1 cellular context compared by ENCODE assay signal in the genomic region with DNA sequence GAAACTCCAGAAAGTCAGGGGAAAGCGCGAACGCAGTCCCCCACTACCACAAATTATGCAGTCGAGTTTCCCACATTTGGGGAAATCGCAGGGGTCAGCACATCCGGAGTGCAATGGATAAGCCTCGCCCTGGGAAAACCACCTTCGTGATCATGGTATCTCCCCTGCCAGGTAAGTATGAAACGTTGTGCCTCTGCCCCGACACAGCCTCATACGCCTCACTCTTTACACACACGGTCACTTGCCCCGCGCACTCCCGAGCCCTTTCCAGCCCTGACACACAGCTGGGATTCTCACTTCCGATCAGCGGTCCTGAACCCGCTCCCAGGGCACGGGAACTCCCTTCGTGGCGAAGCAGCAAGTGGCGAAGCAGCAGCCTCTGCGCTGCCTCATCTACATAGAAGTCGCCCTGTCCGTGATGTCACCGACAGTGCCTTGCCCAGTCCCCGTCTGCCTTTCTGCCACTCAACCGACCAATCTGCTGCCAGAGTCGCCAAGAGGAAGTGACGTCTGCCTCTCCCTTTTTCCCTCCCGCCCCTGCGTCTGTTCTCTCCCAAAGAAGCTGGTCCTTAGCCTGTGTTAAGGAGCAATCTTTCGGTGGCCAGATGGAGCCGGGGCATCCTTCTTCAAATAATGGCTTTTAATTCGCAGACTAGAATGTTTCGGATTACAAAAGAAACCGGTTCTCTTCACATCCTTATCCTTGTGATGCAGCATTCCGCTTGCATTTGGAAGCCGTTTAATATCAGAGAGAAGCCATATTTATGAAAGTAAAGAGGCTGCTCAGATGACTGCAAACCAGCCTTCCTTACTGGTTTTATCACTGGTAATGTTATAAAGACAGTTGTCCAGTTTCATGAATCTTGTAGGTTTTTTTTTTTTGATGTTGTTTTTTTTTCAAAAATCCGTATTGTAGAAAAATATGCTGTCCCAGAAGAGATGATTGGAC.
TF ChIP-seq lines count a peak whose summit lies in the region.

A gene (minus strand): TSS at position 179 of the 949 bp plus-strand sequence.

TF ChIP-seq in GM12878, 131 proteins besides CTCF, POLR2A, EP300 and RAD21:
- TF ChIP-seq, protein P1, sequence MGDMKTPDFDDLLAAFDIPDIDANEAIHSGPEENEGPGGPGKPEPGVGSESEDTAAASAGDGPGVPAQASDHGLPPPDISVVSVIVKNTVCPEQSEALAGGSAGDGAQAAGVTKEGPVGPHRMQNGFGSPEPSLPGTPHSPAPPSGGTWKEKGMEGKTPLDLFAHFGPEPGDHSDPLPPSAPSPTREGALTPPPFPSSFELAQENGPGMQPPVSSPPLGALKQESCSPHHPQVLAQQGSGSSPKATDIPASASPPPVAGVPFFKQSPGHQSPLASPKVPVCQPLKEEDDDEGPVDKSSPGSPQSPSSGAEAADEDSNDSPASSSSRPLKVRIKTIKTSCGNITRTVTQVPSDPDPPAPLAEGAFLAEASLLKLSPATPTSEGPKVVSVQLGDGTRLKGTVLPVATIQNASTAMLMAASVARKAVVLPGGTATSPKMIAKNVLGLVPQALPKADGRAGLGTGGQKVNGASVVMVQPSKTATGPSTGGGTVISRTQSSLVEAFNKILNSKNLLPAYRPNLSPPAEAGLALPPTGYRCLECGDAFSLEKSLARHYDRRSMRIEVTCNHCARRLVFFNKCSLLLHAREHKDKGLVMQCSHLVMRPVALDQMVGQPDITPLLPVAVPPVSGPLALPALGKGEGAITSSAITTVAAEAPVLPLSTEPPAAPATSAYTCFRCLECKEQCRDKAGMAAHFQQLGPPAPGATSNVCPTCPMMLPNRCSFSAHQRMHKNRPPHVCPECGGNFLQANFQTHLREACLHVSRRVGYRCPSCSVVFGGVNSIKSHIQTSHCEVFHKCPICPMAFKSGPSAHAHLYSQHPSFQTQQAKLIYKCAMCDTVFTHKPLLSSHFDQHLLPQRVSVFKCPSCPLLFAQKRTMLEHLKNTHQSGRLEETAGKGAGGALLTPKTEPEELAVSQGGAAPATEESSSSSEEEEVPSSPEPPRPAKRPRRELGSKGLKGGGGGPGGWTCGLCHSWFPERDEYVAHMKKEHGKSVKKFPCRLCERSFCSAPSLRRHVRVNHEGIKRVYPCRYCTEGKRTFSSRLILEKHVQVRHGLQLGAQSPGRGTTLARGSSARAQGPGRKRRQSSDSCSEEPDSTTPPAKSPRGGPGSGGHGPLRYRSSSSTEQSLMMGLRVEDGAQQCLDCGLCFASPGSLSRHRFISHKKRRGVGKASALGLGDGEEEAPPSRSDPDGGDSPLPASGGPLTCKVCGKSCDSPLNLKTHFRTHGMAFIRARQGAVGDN (IDR thresholded peaks at IDR 0.05): peak; percentile 92
- peak; percentile 51 for TF ChIP-seq TCF12 (IDR thresholded peaks at IDR 0.05; ENCODE audit: low read depth, low read length)
- TF ChIP-seq HDGF (IDR thresholded peaks at IDR 0.05): 0 out of 2 replicates have a peak, but pooled peaks have one; percentile 62
- 0 out of 2 replicates have a peak, but pooled peaks have one; percentile 52 for TF ChIP-seq LARP7 (IDR thresholded peaks at IDR 0.05)
- peak; percentile 42 for TF ChIP-seq SP1 (IDR thresholded peaks at IDR 0.05; ENCODE audit: low read depth, low read length)
- 0 out of 2 replicates have a peak, but pooled peaks have one; percentile 16 for TF ChIP-seq DPF2 (IDR thresholded peaks at IDR 0.05)
- TF ChIP-seq, protein P2, sequence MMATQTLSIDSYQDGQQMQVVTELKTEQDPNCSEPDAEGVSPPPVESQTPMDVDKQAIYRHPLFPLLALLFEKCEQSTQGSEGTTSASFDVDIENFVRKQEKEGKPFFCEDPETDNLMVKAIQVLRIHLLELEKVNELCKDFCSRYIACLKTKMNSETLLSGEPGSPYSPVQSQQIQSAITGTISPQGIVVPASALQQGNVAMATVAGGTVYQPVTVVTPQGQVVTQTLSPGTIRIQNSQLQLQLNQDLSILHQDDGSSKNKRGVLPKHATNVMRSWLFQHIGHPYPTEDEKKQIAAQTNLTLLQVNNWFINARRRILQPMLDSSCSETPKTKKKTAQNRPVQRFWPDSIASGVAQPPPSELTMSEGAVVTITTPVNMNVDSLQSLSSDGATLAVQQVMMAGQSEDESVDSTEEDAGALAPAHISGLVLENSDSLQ (IDR thresholded peaks at IDR 0.05): peak; percentile 91
- peak; percentile 21 to 42; a peak in 2 of 3 replicates for TF ChIP-seq EGR1 (IDR thresholded peaks at IDR 0.05; ENCODE audit: borderline replicate concordance in 1 of 2, low read depth in 2 of 2, low read length in 2 of 2)
- peak; percentile 82; the same call in 1 of the 2 replicates for TF ChIP-seq CREM (IDR thresholded peaks at IDR 0.05; ENCODE audit: low read depth)
- TF ChIP-seq PML (IDR thresholded peaks at IDR 0.05; ENCODE audit: low read length): peak; percentile 99
- TF ChIP-seq, protein P3, sequence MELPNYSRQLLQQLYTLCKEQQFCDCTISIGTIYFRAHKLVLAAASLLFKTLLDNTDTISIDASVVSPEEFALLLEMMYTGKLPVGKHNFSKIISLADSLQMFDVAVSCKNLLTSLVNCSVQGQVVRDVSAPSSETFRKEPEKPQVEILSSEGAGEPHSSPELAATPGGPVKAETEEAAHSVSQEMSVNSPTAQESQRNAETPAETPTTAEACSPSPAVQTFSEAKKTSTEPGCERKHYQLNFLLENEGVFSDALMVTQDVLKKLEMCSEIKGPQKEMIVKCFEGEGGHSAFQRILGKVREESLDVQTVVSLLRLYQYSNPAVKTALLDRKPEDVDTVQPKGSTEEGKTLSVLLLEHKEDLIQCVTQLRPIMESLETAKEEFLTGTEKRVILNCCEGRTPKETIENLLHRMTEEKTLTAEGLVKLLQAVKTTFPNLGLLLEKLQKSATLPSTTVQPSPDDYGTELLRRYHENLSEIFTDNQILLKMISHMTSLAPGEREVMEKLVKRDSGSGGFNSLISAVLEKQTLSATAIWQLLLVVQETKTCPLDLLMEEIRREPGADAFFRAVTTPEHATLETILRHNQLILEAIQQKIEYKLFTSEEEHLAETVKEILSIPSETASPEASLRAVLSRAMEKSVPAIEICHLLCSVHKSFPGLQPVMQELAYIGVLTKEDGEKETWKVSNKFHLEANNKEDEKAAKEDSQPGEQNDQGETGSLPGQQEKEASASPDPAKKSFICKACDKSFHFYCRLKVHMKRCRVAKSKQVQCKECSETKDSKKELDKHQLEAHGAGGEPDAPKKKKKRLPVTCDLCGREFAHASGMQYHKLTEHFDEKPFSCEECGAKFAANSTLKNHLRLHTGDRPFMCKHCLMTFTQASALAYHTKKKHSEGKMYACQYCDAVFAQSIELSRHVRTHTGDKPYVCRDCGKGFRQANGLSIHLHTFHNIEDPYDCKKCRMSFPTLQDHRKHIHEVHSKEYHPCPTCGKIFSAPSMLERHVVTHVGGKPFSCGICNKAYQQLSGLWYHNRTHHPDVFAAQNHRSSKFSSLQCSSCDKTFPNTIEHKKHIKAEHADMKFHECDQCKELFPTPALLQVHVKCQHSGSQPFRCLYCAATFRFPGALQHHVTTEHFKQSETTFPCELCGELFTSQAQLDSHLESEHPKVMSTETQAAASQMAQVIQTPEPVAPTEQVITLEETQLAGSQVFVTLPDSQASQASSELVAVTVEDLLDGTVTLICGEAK (IDR thresholded peaks at IDR 0.05; ENCODE audit: borderline replicate concordance): peak; percentile 68
- peak; percentile 88 for TF ChIP-seq POLR2AphosphoS5 (IDR thresholded peaks at IDR 0.05; ENCODE audit: low read length)
- TF ChIP-seq BMI1 (IDR thresholded peaks at IDR 0.05; ENCODE audit: borderline replicate concordance): 0 out of 2 replicates have a peak, but pooled peaks have one; percentile 5
- TF ChIP-seq ATF7 (IDR thresholded peaks at IDR 0.05; ENCODE audit: low read depth): peak; percentile 85
- TF ChIP-seq GABPA (IDR thresholded peaks at IDR 0.05; ENCODE audit: low read depth): peak; percentile 71
- 0 out of 2 replicates have a peak, but pooled peaks have one; percentile 32 for TF ChIP-seq ESRRA (IDR thresholded peaks at IDR 0.05; ENCODE audit: low read length)
- peak; percentile 99 for TF ChIP-seq ZBED1 (IDR thresholded peaks at IDR 0.05; ENCODE audit: borderline replicate concordance)
- TF ChIP-seq CBFB (IDR thresholded peaks at IDR 0.05; ENCODE audit: low read depth): peak; percentile 96
- TF ChIP-seq TARDBP (IDR thresholded peaks at IDR 0.05; ENCODE audit: borderline replicate concordance): peak; percentile 94
- peak; percentile 98 for TF ChIP-seq SMAD1 (IDR thresholded peaks at IDR 0.05; ENCODE audit: low read depth, partially characterized antibody)
- TF ChIP-seq RELA (IDR thresholded peaks at IDR 0.05; ENCODE audit: borderline replicate concordance, partially characterized antibody): peak; percentile 66
- peak; percentile 59; the same call in 1 of the 2 replicates for TF ChIP-seq PAX5 (IDR thresholded peaks at IDR 0.05; ENCODE audit: borderline replicate concordance, low read depth, low read length)
- TF ChIP-seq, protein P4, sequence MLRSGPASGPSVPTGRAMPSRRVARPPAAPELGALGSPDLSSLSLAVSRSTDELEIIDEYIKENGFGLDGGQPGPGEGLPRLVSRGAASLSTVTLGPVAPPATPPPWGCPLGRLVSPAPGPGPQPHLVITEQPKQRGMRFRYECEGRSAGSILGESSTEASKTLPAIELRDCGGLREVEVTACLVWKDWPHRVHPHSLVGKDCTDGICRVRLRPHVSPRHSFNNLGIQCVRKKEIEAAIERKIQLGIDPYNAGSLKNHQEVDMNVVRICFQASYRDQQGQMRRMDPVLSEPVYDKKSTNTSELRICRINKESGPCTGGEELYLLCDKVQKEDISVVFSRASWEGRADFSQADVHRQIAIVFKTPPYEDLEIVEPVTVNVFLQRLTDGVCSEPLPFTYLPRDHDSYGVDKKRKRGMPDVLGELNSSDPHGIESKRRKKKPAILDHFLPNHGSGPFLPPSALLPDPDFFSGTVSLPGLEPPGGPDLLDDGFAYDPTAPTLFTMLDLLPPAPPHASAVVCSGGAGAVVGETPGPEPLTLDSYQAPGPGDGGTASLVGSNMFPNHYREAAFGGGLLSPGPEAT (IDR thresholded peaks at IDR 0.05; ENCODE audit: low read depth): 0 out of 2 replicates have a peak, but pooled peaks have one; percentile 32
- peak; percentile 94 for TF ChIP-seq POLR2AphosphoS2 (IDR thresholded peaks at IDR 0.05; ENCODE audit: low read depth, low read length)
- TF ChIP-seq POU2F2 (IDR thresholded peaks at IDR 0.05; ENCODE audit: borderline replicate concordance, low read depth, low read length): peak; percentile 80; the same call in 1 of the 3 replicates
- peak; percentile 53 for TF ChIP-seq CREB1 (IDR thresholded peaks at IDR 0.05; ENCODE audit: low read depth)
- TF ChIP-seq, protein P5, sequence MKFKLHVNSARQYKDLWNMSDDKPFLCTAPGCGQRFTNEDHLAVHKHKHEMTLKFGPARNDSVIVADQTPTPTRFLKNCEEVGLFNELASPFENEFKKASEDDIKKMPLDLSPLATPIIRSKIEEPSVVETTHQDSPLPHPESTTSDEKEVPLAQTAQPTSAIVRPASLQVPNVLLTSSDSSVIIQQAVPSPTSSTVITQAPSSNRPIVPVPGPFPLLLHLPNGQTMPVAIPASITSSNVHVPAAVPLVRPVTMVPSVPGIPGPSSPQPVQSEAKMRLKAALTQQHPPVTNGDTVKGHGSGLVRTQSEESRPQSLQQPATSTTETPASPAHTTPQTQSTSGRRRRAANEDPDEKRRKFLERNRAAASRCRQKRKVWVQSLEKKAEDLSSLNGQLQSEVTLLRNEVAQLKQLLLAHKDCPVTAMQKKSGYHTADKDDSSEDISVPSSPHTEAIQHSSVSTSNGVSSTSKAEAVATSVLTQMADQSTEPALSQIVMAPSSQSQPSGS (IDR thresholded peaks at IDR 0.05; ENCODE audit: low read length): peak; percentile 92
- TF ChIP-seq HCFC1 (IDR thresholded peaks at IDR 0.05; ENCODE audit: low read length): 0 out of 2 replicates have a peak, but pooled peaks have one; percentile 25
- TF ChIP-seq TCF3 (IDR thresholded peaks at IDR 0.05; ENCODE audit: borderline replicate concordance, insufficient read depth, low read depth, low read length): peak; percentile 85; the same call in 1 of the 2 replicates
- peak; percentile 85; the same call in 1 of the 2 replicates for TF ChIP-seq NBN (IDR thresholded peaks at IDR 0.05)
- TF ChIP-seq MTA3 (IDR thresholded peaks at IDR 0.05; ENCODE audit: borderline replicate concordance, low read length): peak; percentile 37; the same call in 1 of the 2 replicates
- 0 out of 2 replicates have a peak, but pooled peaks have one; percentile 44 for TF ChIP-seq RUNX3 (IDR thresholded peaks at IDR 0.05; ENCODE audit: low read length)
- TF ChIP-seq SMAD5 (IDR thresholded peaks at IDR 0.05; ENCODE audit: low read depth): peak; percentile 99
